In genomic region chr13:45341034-45341798, GRCh38 we compare ENCODE assay signal across 1 cellular context.
TF ChIP-seq lines count a peak whose summit lies in the region.

TPT1 (minus strand) TSS chr13:45341183; CDS start chr13:45341069, 114 bp downstream.

TF ChIP-seq in HEK293, 187 proteins besides CTCF, POLR2A, EP300 and RAD21 (continued from another document):
- TF ChIP-seq ZNF610 (tag by site-specific recombination; IDR thresholded peaks at IDR 0.05; ENCODE audit: borderline replicate concordance) (peak; percentile 100), KLF1 (tag by site-specific recombination; IDR thresholded peaks at IDR 0.05) (peak; percentile 93), ZSCAN30 (tag by site-specific recombination; IDR thresholded peaks at IDR 0.05) (0 out of 2 replicates have a peak, but pooled peaks have one; percentile 22)
